8 cellular contexts compared by ENCODE assay signal in genomic region chr11:16603890-16604783, GRCh38.
DNase-seq lines count a peak whose midpoint lies in the region; ATAC-seq and TF ChIP-seq lines count a peak whose summit lies in the region.

No MANE protein-coding gene starts in this region.

- H3K4me1 Mint-ChIP-seq in chondrocyte (ENCODE audit: low read depth) = peaks cover 24% of the 10 kb centered on the region

- peak overlapping the region; percentile 32 for H3K9ac ChIP-seq in HUES6 (ENCODE audit: low read length)
- peak overlapping the region; percentile 65 to 83 (median 69) for H3K9ac ChIP-seq in subcutaneous abdominal adipose tissue (ENCODE audit: low read length in 5 of 5)

- CTCF ChIA-PET in AG04449 (lab: Yijun Ruan, JAX) = interaction anchor here (0.8 to 3.4 kb wide), 8 partner anchors 8 to 834 kb away, joined by 3 to 11 read pairs (median 4); no protein-coding TSS in a partner anchor

- H3K9me3 ChIP-seq in HUES6 (ENCODE audit: control insufficient read depth, insufficient read depth, low read depth, low read length) = no peaks in the 10 kb centered on the region
- no peaks in the 10 kb centered on the region for H3K9me3 ChIP-seq in subcutaneous abdominal adipose tissue (ENCODE audit: control insufficient read depth in 5 of 5, low read length in 5 of 5)

- H3K36me3 ChIP-seq in HUES6 (ENCODE audit: control insufficient read depth, insufficient read depth, low read length) (no peaks in the 10 kb centered on the region), subcutaneous abdominal adipose tissue (ENCODE audit: control insufficient read depth in 5 of 5, insufficient read depth in 5 of 5, low read length in 5 of 5) (no peaks in the 10 kb centered on the region)

- POLR2A ChIA-PET in AG04449 (lab: Yijun Ruan, JAX) = interaction anchor here (0.7 to 3.7 kb wide), 5 partner anchors 10 to 955 kb away, joined by 3 to 14 read pairs (median 3); no protein-coding TSS in a partner anchor

- H3K27ac ChIP-seq in HUES6 (ENCODE audit: low read depth, low read length) (no peak overlapping the region), subcutaneous abdominal adipose tissue (ENCODE audit: low read depth, low read length) (peak overlapping the region; percentile 90)

- TF ChIP-seq CTCF in AG04449 (IDR thresholded peaks at IDR 0.05; ENCODE audit: insufficient read depth, low read length, missing control alignments) = no peak
- no peak for TF ChIP-seq CTCF in chondrocyte (IDR thresholded peaks at IDR 0.05)

- H3K36me3 Mint-ChIP-seq in chondrocyte (ENCODE audit: low read depth) = no peaks in the 10 kb centered on the region

- H3K4me1 ChIP-seq in HUES6 (ENCODE audit: control insufficient read depth, insufficient read depth, low read length) = peaks cover 11% of the 10 kb centered on the region; the same call in 1 of the 2 replicates
- peaks cover 0 to 52% (median 40%) of the 10 kb centered on the region in 5 donors for H3K4me1 ChIP-seq in subcutaneous abdominal adipose tissue (ENCODE audit: control insufficient read depth in 5 of 5, insufficient read depth in 5 of 5, low read length in 5 of 5)

- no peaks in the 10 kb centered on the region for H3K27me3 Mint-ChIP-seq in chondrocyte (ENCODE audit: low read depth)

- H3K4me3 Mint-ChIP-seq in chondrocyte (ENCODE audit: unreplicated experiment) = no peak overlapping the region

- peak overlapping the region; percentile 99 for H3K27ac Mint-ChIP-seq in chondrocyte (ENCODE audit: unreplicated experiment)

- peaks cover 100% of the 10 kb centered on the region for H3K27me3 ChIP-seq in HUES6 (ENCODE audit: control insufficient read depth, insufficient read depth, low read length)
- H3K27me3 ChIP-seq in subcutaneous abdominal adipose tissue (ENCODE audit: control insufficient read depth in 5 of 5, insufficient read depth in 4 of 5, low read length in 5 of 5) = peaks cover 3 to 39% (median 10%) of the 10 kb centered on the region in 5 donors

- H3K4me3 ChIP-seq in AG04449 (ENCODE audit: low read depth, low read length) = peak overlapping the region; percentile 79
- H3K4me3 ChIP-seq in HUES6 (ENCODE audit: low read depth, low read length) = peak overlapping the region; percentile 74
- H3K4me3 ChIP-seq in subcutaneous abdominal adipose tissue (ENCODE audit: low read depth in 1 of 5, low read length in 5 of 5) = peak overlapping the region; percentile 65 to 86 (median 76)

- no peaks in the 10 kb centered on the region for H3K9me3 Mint-ChIP-seq in chondrocyte (ENCODE audit: low read depth)

- DNase-seq in AG04449 (ENCODE audit: low read depth, low spot score) (no peak), chondrocyte (ENCODE audit: low spot score) (no peak), left kidney (ENCODE audit: low read depth, low spot score) (peak; percentile 82), HPDE6-E6E7 (ENCODE audit: extremely low spot score) (no peak), NCI-H82 treated with DMSO at 0.1 percent for 48 hours (lab: John Stamatoyannopoulos, UW; ENCODE audit: unreplicated experiment) (no peak)

- ATAC-seq in GM21423 (IDR thresholded peaks at IDR 0.05; ENCODE audit: unreplicated experiment) = no peak
